1 cellular context compared by ENCODE assay signal in the genomic region with DNA sequence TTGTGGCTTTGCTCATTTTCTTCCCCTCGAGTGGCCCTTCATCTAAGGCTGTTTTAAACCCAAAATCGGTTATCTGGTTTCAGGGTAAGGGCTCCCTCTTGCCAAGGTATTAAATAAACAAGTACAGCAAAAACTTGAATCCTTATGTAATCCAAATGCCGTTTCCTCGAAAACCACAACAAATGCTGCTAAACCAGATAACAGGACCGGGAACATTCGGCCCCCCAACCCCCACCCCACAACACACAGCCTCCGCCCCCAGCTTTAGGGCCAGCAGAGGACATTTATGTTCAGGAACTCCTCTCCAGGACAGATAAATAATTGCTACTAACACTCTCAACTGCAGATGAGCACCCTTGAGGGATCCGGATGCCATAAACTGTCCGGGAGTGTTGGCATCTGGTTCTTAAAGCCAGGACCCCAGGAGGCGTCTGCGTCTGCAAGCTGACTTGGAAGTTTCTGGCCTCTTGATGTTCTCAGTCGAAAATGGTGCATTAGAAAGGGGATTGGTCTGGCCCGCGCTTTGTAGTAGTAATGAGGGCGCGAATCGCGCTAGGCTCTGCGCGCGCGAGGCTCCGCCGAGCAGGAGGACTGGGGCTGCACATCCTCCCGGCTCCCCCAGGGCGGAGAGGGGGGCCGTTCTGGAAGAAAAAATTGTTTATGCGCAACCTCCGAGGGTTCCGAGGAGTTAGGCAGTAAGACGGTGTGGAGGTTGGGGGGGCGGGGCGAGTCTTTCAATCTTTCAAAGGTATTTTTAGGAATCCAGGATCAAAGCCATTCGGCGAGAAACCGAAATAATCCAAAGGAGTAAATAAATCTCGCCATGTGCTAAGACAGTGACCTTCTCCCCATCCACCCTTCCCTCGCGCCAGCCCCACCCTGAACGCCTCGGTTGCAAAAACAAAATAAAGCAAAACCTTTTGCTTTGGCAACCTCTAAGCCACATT.
TF ChIP-seq lines count a peak whose summit lies in the region.

No MANE protein-coding gene starts in this region.

TF ChIP-seq in GM12878, 131 proteins besides CTCF, POLR2A, EP300 and RAD21:
- TF ChIP-seq ZZZ3 (IDR thresholded peaks at IDR 0.05; ENCODE audit: control insufficient read depth, insufficient read length, low read depth): no peak
- TF ChIP-seq NR2C2 (IDR thresholded peaks at IDR 0.05; ENCODE audit: borderline replicate concordance, control insufficient read depth, insufficient read length, low read depth): no peak
- 0 out of 2 replicates have a peak, but pooled peaks have one; percentile 46 for TF ChIP-seq ZBTB33 (IDR thresholded peaks at IDR 0.05)
